1 cellular context compared by ENCODE assay signal in the genomic region with DNA sequence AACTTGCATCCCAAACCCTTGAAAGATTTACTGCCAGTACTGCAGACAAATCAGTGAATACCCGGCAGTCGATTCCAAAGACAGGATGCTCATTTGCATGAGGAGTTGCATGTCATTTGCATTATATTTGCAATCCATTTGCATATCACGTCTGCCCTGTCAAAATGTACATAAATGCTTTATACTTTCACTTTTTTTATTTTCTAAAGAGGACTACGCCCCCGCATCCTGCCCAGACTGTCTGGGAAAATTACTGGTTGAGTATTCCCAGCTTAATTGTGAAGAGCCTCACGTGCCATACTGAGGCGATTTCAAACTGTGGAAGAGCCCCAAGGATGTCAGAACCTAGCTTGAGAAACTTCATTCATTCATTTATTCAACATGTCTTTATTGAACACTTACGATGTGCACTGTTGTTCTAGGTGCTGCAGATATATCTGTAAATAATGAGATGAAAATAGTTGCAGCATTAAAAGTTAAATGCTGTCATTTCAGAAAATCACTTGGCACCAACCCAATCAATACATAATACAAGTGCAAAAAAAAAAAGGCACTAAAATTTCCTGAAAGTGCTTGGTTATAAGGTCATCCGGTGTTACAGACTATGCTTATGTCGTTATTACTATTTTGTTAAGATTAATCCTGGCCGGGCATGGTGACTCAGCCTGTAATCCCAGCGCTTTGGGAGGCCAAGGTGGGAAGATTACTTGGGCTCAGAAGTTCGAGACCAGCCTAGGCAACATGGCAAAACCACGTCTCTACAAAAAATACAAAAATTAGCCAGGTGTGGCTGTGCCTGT.
TF ChIP-seq lines count a peak whose summit lies in the region.

No MANE protein-coding gene starts in this region.

TF ChIP-seq in GM23338, 12 proteins besides CTCF, POLR2A, EP300 and RAD21 (continued from another document):
- TF ChIP-seq, protein P1, sequence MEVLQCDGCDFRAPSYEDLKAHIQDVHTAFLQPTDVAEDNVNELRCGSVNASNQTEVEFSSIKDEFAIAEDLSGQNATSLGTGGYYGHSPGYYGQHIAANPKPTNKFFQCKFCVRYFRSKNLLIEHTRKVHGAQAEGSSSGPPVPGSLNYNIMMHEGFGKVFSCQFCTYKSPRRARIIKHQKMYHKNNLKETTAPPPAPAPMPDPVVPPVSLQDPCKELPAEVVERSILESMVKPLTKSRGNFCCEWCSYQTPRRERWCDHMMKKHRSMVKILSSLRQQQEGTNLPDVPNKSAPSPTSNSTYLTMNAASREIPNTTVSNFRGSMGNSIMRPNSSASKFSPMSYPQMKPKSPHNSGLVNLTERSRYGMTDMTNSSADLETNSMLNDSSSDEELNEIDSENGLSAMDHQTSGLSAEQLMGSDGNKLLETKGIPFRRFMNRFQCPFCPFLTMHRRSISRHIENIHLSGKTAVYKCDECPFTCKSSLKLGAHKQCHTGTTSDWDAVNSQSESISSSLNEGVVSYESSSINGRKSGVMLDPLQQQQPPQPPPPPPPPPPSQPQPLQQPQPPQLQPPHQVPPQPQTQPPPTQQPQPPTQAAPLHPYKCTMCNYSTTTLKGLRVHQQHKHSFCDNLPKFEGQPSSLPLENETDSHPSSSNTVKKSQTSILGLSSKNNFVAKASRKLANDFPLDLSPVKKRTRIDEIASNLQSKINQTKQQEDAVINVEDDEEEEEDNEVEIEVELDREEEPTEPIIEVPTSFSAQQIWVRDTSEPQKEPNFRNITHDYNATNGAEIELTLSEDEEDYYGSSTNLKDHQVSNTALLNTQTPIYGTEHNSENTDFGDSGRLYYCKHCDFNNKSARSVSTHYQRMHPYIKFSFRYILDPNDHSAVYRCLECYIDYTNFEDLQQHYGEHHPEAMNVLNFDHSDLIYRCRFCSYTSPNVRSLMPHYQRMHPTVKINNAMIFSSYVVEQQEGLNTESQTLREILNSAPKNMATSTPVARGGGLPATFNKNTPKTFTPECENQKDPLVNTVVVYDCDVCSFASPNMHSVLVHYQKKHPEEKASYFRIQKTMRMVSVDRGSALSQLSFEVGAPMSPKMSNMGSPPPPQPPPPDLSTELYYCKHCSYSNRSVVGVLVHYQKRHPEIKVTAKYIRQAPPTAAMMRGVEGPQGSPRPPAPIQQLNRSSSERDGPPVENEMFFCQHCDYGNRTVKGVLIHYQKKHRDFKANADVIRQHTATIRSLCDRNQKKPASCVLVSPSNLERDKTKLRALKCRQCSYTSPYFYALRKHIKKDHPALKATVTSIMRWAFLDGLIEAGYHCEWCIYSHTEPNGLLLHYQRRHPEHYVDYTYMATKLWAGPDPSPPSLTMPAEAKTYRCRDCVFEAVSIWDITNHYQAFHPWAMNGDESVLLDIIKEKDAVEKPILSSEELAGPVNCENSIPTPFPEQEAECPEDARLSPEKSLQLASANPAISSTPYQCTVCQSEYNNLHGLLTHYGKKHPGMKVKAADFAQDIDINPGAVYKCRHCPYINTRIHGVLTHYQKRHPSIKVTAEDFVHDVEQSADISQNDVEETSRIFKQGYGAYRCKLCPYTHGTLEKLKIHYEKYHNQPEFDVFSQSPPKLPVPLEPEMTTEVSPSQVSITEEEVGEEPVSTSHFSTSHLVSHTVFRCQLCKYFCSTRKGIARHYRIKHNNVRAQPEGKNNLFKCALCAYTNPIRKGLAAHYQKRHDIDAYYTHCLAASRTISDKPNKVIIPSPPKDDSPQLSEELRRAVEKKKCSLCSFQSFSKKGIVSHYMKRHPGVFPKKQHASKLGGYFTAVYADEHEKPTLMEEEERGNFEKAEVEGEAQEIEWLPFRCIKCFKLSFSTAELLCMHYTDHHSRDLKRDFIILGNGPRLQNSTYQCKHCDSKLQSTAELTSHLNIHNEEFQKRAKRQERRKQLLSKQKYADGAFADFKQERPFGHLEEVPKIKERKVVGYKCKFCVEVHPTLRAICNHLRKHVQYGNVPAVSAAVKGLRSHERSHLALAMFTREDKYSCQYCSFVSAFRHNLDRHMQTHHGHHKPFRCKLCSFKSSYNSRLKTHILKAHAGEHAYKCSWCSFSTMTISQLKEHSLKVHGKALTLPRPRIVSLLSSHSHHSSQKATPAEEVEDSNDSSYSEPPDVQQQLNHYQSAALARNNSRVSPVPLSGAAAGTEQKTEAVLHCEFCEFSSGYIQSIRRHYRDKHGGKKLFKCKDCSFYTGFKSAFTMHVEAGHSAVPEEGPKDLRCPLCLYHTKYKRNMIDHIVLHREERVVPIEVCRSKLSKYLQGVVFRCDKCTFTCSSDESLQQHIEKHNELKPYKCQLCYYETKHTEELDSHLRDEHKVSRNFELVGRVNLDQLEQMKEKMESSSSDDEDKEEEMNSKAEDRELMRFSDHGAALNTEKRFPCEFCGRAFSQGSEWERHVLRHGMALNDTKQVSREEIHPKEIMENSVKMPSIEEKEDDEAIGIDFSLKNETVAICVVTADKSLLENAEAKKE (CRISPR knock-in tag; IDR thresholded peaks at IDR 0.05) = no peak
- TF ChIP-seq STAT1 (IDR thresholded peaks at IDR 0.05; ENCODE audit: unreplicated experiment) (no peak), ZNF331 (CRISPR knock-in tag; IDR thresholded peaks at IDR 0.05; ENCODE audit: low read depth) (no peak), EZH2phosphoT487 (IDR thresholded peaks at IDR 0.05; ENCODE audit: unreplicated experiment) (no peak), ZNF114 (CRISPR knock-in tag; IDR thresholded peaks at IDR 0.05) (no peak), JUNB (IDR thresholded peaks at IDR 0.05; ENCODE audit: unreplicated experiment) (no peak)
- TF ChIP-seq, protein P2, sequence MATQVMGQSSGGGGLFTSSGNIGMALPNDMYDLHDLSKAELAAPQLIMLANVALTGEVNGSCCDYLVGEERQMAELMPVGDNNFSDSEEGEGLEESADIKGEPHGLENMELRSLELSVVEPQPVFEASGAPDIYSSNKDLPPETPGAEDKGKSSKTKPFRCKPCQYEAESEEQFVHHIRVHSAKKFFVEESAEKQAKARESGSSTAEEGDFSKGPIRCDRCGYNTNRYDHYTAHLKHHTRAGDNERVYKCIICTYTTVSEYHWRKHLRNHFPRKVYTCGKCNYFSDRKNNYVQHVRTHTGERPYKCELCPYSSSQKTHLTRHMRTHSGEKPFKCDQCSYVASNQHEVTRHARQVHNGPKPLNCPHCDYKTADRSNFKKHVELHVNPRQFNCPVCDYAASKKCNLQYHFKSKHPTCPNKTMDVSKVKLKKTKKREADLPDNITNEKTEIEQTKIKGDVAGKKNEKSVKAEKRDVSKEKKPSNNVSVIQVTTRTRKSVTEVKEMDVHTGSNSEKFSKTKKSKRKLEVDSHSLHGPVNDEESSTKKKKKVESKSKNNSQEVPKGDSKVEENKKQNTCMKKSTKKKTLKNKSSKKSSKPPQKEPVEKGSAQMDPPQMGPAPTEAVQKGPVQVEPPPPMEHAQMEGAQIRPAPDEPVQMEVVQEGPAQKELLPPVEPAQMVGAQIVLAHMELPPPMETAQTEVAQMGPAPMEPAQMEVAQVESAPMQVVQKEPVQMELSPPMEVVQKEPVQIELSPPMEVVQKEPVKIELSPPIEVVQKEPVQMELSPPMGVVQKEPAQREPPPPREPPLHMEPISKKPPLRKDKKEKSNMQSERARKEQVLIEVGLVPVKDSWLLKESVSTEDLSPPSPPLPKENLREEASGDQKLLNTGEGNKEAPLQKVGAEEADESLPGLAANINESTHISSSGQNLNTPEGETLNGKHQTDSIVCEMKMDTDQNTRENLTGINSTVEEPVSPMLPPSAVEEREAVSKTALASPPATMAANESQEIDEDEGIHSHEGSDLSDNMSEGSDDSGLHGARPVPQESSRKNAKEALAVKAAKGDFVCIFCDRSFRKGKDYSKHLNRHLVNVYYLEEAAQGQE (IDR thresholded peaks at IDR 0.05; ENCODE audit: unreplicated experiment) = no peak
- TF ChIP-seq, protein P3, sequence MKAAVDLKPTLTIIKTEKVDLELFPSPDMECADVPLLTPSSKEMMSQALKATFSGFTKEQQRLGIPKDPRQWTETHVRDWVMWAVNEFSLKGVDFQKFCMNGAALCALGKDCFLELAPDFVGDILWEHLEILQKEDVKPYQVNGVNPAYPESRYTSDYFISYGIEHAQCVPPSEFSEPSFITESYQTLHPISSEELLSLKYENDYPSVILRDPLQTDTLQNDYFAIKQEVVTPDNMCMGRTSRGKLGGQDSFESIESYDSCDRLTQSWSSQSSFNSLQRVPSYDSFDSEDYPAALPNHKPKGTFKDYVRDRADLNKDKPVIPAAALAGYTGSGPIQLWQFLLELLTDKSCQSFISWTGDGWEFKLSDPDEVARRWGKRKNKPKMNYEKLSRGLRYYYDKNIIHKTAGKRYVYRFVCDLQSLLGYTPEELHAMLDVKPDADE (IDR thresholded peaks at IDR 0.05) = no peak
